ENCODE assay signal across 1 cellular context in genomic region chr3:186540444-186541226, GRCh38.
TF ChIP-seq lines count a peak whose summit lies in the region.

No MANE protein-coding gene starts in this region.

TF ChIP-seq in HepG2, 621 proteins besides CTCF, POLR2A, EP300 and RAD21 (continued from another document and continues in another):
- TF ChIP-seq CREBL2 (CRISPR knock-in tag; IDR thresholded peaks at IDR 0.05; ENCODE audit: borderline replicate concordance) (no peak), AKNA (CRISPR knock-in tag; IDR thresholded peaks at IDR 0.05; ENCODE audit: borderline replicate concordance) (no peak), SMC3 (IDR thresholded peaks at IDR 0.05; ENCODE audit: low read length) (peak; percentile 84), THAP11 (CRISPR knock-in tag; IDR thresholded peaks at IDR 0.05) (0 out of 2 replicates have a peak, but pooled peaks have one; percentile 21), DRAP1 (CRISPR knock-in tag; IDR thresholded peaks at IDR 0.05) (no peak), FOXJ3 (CRISPR knock-in tag; IDR thresholded peaks at IDR 0.05; ENCODE audit: borderline replicate concordance) (no peak), ZKSCAN8 (CRISPR knock-in tag; IDR thresholded peaks at IDR 0.05; ENCODE audit: borderline replicate concordance) (no peak; the same call in 1 of the 2 replicates), ZBTB8A (CRISPR knock-in tag; IDR thresholded peaks at IDR 0.05; ENCODE audit: borderline replicate concordance, low read depth) (no peak), ZNF709 (CRISPR knock-in tag; IDR thresholded peaks at IDR 0.05) (no peak), GATAD2A (CRISPR knock-in tag; IDR thresholded peaks at IDR 0.05) (no peak; the same call in 1 of the 2 replicates), ZBTB38 (CRISPR knock-in tag; IDR thresholded peaks at IDR 0.05) (no peak), ZNF512B (CRISPR knock-in tag; IDR thresholded peaks at IDR 0.05; ENCODE audit: borderline replicate concordance) (no peak), NRL (CRISPR knock-in tag; IDR thresholded peaks at IDR 0.05; ENCODE audit: borderline replicate concordance) (no peak), ZFP91 (CRISPR knock-in tag; IDR thresholded peaks at IDR 0.05; ENCODE audit: borderline replicate concordance) (no peak), ZBTB3 (CRISPR knock-in tag; IDR thresholded peaks at IDR 0.05; ENCODE audit: borderline replicate concordance, low read depth) (no peak), ZFP36L1 (CRISPR knock-in tag; IDR thresholded peaks at IDR 0.05) (no peak), ZBTB7B (CRISPR knock-in tag; IDR thresholded peaks at IDR 0.05) (no peak), ZFP41 (CRISPR knock-in tag; IDR thresholded peaks at IDR 0.05; ENCODE audit: borderline replicate concordance) (no peak), ZNF619 (CRISPR knock-in tag; IDR thresholded peaks at IDR 0.05) (no peak), FOXP1 (IDR thresholded peaks at IDR 0.05) (no peak), FOXP1 (CRISPR knock-in tag; IDR thresholded peaks at IDR 0.05) (no peak), KDM3A (CRISPR knock-in tag; IDR thresholded peaks at IDR 0.05; ENCODE audit: low read depth) (0 out of 2 replicates have a peak, but pooled peaks have one; percentile 43), GMEB1 (CRISPR knock-in tag; IDR thresholded peaks at IDR 0.05; ENCODE audit: borderline replicate concordance) (no peak), YEATS2 (CRISPR knock-in tag; IDR thresholded peaks at IDR 0.05; ENCODE audit: borderline replicate concordance) (peak; percentile 29; the same call in 1 of the 2 replicates), MIXL1 (CRISPR knock-in tag; IDR thresholded peaks at IDR 0.05) (peak; percentile 95), HMGXB3 (CRISPR knock-in tag; IDR thresholded peaks at IDR 0.05; ENCODE audit: borderline replicate concordance) (no peak), ZBTB43 (CRISPR knock-in tag; conservative IDR thresholded peaks at IDR 0.05) (no peak), ZNF431 (CRISPR knock-in tag; IDR thresholded peaks at IDR 0.05; ENCODE audit: borderline replicate concordance, low read depth) (no peak), MZF1 (CRISPR knock-in tag; IDR thresholded peaks at IDR 0.05; ENCODE audit: borderline replicate concordance) (no peak), PBX2 (CRISPR knock-in tag; IDR thresholded peaks at IDR 0.05) (no peak), KLF15 (CRISPR knock-in tag; IDR thresholded peaks at IDR 0.05; ENCODE audit: borderline replicate concordance) (no peak), ZNF343 (CRISPR knock-in tag; IDR thresholded peaks at IDR 0.05) (no peak), HOXA9 (CRISPR knock-in tag; IDR thresholded peaks at IDR 0.05; ENCODE audit: borderline replicate concordance) (no peak), SP1 (IDR thresholded peaks at IDR 0.05) (no peak), SP1 (CRISPR knock-in tag; IDR thresholded peaks at IDR 0.05) (no peak), ZC3H4 (CRISPR knock-in tag; IDR thresholded peaks at IDR 0.05; ENCODE audit: borderline replicate concordance) (no peak), ZNF75D (CRISPR knock-in tag; IDR thresholded peaks at IDR 0.05; ENCODE audit: borderline replicate concordance) (no peak), NFKBIZ (CRISPR knock-in tag; IDR thresholded peaks at IDR 0.05) (no peak), BORCS8-MEF2B (CRISPR knock-in tag; IDR thresholded peaks at IDR 0.05) (no peak)
